12 cellular contexts compared by ENCODE assay signal in genomic region chr4:53943345-53944085, GRCh38.
DNase-seq lines count a peak whose midpoint lies in the region; ATAC-seq, FAIRE-seq and TF ChIP-seq lines count a peak whose summit lies in the region.
"Had no signal": no experiment of that assay in that cellular context is flagged by ENCODE, and none has a peak within 500 bp of the region (broad histone marks: within the 10 kb centered on the region; RNA-seq: fewer than 3 reads in every experiment).

No MANE protein-coding gene starts in this region.

- peaks cover 25% of the 10 kb centered on the region for H3K9me3 ChIP-seq in left ventricle myocardium inferior (replicated peaks)

- no peak overlapping the region for H3K27ac ChIP-seq in left ventricle myocardium inferior (replicated peaks)
- H3K27ac ChIP-seq: gastrocnemius medialis, KMS-11 had no signal

- DNase-seq in HFF-Myc (ENCODE audit: extremely low read depth, low read depth), result peak; percentile 66
- peak; percentile 51 for DNase-seq in NCI-H774 (lab: John Stamatoyannopoulos, UW)
- DNase-seq in dermis microvascular lymphatic vessel endothelial cell (ENCODE audit: low read depth in 2 of 2), result peak; percentile 37 to 95
- DNase-seq in pulmonary artery endothelial cell (ENCODE audit: low read depth, low spot score), result peak; percentile 91
- no peak for DNase-seq in left ventricle myocardium inferior
- DNase-seq in D721Med (ENCODE audit: insufficient read length, low spot score), result no peak
- DNase-seq in NCI-H1436 treated with DMSO at 0.1 percent for 48 hours (lab: John Stamatoyannopoulos, UW), result no peak
- DNase-seq: gastrocnemius medialis; RPMI8226; stimulated activated CD4-positive, alpha-beta T cell treated with anti-CD3 and anti-CD28 coated beads, Interleukin-1b, Interleukin-23, amount 100 ng/mL, for 48 hours had no signal

- H3K4me3 ChIP-seq in HFF-Myc (replicated peaks; ENCODE audit: low read depth, low read length), result no peak overlapping the region
- no peak overlapping the region for H3K4me3 ChIP-seq in left ventricle myocardium inferior
- H3K4me3 ChIP-seq: gastrocnemius medialis had no signal

- TF ChIP-seq CTCF in HFF-Myc (IDR thresholded peaks at IDR 0.05; ENCODE audit: low read depth, low read length, missing control alignments) (no peak), left ventricle myocardium inferior (IDR thresholded peaks at IDR 0.05; ENCODE audit: borderline replicate concordance) (no peak), D721Med (IDR thresholded peaks at IDR 0.05; ENCODE audit: insufficient read depth, missing control alignments) (no peak)

- intact Hi-C loops in left ventricle myocardium inferior (cut with micrococcal nuclease), result no loop called here

- no peaks in the 10 kb centered on the region for H3K27me3 ChIP-seq in left ventricle myocardium inferior (ENCODE audit: low read depth)
- H3K27me3 ChIP-seq: gastrocnemius medialis had no signal

- H3K36me3 ChIP-seq in left ventricle myocardium inferior, result no peaks in the 10 kb centered on the region

- no peak for ATAC-seq in GM19351 (IDR thresholded peaks at IDR 0.05; ENCODE audit: unreplicated experiment)
- ATAC-seq: gastrocnemius medialis had no signal

- FAIRE-seq in D721Med (lab: Jason Lieb, UNC), result no peak

- H3K4me1 ChIP-seq in left ventricle myocardium inferior, result no peaks in the 10 kb centered on the region
- H3K4me1 ChIP-seq: gastrocnemius medialis had no signal

Comparison
In these comparisons a context has a peak if more than half of its experiments do, and no peak if none do; other contexts are left out.
1. DNase-seq: peak in HFF-Myc (single experiment), NCI-H774 (single experiment), dermis microvascular lymphatic vessel endothelial cell (2 of 2) and pulmonary artery endothelial cell (single experiment); none in left ventricle myocardium inferior (single experiment), D721Med (single experiment) and NCI-H1436 treated with DMSO at 0.1 percent for 48 hours (single experiment).